2 cellular contexts compared by ENCODE assay signal in the genomic region with DNA sequence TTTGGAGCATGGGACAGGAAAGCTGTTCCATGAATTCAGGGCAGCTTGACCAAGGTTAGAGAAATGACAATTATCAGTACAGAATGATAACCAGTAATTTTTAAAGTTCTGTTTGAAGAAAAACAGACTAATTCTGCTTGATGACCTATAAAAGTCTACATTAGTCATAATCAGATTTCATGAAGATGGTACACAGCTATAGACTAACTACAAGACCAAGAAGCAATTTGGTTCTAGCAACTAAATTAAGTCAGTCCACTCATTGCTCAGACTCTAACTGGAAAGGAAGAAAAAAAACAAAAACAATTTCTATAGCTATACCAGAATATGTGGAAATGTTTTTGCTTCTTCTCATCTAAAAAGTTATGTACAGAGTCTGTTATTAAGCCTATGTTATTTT.
TF ChIP-seq lines count a peak whose summit lies in the region.

No MANE protein-coding gene starts in this region.

TF ChIP-seq in SK-N-SH treated with all-trans-retinoic acid at 6 μM for 48 hours, 23 proteins besides CTCF, POLR2A, EP300 and RAD21 (continued from another document):
- TF ChIP-seq, protein P1, sequence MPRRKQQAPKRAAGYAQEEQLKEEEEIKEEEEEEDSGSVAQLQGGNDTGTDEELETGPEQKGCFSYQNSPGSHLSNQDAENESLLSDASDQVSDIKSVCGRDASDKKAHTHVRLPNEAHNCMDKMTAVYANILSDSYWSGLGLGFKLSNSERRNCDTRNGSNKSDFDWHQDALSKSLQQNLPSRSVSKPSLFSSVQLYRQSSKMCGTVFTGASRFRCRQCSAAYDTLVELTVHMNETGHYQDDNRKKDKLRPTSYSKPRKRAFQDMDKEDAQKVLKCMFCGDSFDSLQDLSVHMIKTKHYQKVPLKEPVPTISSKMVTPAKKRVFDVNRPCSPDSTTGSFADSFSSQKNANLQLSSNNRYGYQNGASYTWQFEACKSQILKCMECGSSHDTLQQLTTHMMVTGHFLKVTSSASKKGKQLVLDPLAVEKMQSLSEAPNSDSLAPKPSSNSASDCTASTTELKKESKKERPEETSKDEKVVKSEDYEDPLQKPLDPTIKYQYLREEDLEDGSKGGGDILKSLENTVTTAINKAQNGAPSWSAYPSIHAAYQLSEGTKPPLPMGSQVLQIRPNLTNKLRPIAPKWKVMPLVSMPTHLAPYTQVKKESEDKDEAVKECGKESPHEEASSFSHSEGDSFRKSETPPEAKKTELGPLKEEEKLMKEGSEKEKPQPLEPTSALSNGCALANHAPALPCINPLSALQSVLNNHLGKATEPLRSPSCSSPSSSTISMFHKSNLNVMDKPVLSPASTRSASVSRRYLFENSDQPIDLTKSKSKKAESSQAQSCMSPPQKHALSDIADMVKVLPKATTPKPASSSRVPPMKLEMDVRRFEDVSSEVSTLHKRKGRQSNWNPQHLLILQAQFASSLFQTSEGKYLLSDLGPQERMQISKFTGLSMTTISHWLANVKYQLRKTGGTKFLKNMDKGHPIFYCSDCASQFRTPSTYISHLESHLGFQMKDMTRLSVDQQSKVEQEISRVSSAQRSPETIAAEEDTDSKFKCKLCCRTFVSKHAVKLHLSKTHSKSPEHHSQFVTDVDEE (CRISPR knock-in tag; IDR thresholded peaks at IDR 0.05), result no peak
- TF ChIP-seq, protein P2, sequence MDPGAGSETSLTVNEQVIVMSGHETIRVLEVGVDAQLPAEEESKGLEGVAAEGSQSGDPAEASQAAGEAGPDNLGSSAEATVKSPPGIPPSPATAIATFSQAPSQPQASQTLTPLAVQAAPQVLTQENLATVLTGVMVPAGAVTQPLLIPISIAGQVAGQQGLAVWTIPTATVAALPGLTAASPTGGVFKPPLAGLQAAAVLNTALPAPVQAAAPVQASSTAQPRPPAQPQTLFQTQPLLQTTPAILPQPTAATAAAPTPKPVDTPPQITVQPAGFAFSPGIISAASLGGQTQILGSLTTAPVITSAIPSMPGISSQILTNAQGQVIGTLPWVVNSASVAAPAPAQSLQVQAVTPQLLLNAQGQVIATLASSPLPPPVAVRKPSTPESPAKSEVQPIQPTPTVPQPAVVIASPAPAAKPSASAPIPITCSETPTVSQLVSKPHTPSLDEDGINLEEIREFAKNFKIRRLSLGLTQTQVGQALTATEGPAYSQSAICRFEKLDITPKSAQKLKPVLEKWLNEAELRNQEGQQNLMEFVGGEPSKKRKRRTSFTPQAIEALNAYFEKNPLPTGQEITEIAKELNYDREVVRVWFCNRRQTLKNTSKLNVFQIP (CRISPR knock-in tag; IDR thresholded peaks at IDR 0.05; ENCODE audit: borderline replicate concordance, low read depth), result no peak
- no peak for TF ChIP-seq ZNF8 (CRISPR knock-in tag; IDR thresholded peaks at IDR 0.05)
- no peak for TF ChIP-seq RARB (CRISPR knock-in tag; IDR thresholded peaks at IDR 0.05)
- TF ChIP-seq, protein P3, sequence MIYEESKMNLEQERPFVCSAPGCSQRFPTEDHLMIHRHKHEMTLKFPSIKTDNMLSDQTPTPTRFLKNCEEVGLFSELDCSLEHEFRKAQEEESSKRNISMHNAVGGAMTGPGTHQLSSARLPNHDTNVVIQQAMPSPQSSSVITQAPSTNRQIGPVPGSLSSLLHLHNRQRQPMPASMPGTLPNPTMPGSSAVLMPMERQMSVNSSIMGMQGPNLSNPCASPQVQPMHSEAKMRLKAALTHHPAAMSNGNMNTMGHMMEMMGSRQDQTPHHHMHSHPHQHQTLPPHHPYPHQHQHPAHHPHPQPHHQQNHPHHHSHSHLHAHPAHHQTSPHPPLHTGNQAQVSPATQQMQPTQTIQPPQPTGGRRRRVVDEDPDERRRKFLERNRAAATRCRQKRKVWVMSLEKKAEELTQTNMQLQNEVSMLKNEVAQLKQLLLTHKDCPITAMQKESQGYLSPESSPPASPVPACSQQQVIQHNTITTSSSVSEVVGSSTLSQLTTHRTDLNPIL (CRISPR knock-in tag; IDR thresholded peaks at IDR 0.05; ENCODE audit: low read depth), result no peak
- TF ChIP-seq ESRRG (CRISPR knock-in tag; IDR thresholded peaks at IDR 0.05), result no peak
- no peak for TF ChIP-seq CSDC2 (CRISPR knock-in tag; IDR thresholded peaks at IDR 0.05)
- TF ChIP-seq, protein P4, sequence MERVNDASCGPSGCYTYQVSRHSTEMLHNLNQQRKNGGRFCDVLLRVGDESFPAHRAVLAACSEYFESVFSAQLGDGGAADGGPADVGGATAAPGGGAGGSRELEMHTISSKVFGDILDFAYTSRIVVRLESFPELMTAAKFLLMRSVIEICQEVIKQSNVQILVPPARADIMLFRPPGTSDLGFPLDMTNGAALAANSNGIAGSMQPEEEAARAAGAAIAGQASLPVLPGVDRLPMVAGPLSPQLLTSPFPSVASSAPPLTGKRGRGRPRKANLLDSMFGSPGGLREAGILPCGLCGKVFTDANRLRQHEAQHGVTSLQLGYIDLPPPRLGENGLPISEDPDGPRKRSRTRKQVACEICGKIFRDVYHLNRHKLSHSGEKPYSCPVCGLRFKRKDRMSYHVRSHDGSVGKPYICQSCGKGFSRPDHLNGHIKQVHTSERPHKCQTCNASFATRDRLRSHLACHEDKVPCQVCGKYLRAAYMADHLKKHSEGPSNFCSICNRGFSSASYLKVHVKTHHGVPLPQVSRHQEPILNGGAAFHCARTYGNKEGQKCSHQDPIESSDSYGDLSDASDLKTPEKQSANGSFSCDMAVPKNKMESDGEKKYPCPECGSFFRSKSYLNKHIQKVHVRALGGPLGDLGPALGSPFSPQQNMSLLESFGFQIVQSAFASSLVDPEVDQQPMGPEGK (CRISPR knock-in tag; IDR thresholded peaks at IDR 0.05; ENCODE audit: borderline replicate concordance), result no peak

TF ChIP-seq in SK-N-SH, 30 proteins besides CTCF, POLR2A, EP300 and RAD21 (continued from another document):
- no peak for TF ChIP-seq FOXM1 (IDR thresholded peaks at IDR 0.05; ENCODE audit: low read depth)
- TF ChIP-seq, protein P5, sequence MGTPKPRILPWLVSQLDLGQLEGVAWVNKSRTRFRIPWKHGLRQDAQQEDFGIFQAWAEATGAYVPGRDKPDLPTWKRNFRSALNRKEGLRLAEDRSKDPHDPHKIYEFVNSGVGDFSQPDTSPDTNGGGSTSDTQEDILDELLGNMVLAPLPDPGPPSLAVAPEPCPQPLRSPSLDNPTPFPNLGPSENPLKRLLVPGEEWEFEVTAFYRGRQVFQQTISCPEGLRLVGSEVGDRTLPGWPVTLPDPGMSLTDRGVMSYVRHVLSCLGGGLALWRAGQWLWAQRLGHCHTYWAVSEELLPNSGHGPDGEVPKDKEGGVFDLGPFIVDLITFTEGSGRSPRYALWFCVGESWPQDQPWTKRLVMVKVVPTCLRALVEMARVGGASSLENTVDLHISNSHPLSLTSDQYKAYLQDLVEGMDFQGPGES (IDR thresholded peaks at IDR 0.05; ENCODE audit: low read depth, low read length), result no peak
